Comparison of ENCODE assay signal across 20 cellular contexts in genomic region chr2:203252851-203253250, GRCh38.
"Had no signal": no experiment of that assay in that cellular context is flagged by ENCODE, and none has a peak within 500 bp of the region (broad histone marks: within the 10 kb centered on the region; RNA-seq: fewer than 3 reads in every experiment).

No MANE protein-coding gene starts in this region.

- H3K27me3 ChIP-seq: pancreas, right atrium auricular region, spleen, upper lobe of left lung had no signal

- H3K27ac ChIP-seq: pancreas, psoas muscle, right atrium auricular region, spleen, upper lobe of left lung had no signal

- H3K4me1 ChIP-seq: pancreas, psoas muscle, right atrium auricular region, spleen, upper lobe of left lung had no signal

- FAIRE-seq: endometrium, pancreas had no signal

- DNase-seq: activated CD4-positive, alpha-beta T cell treated with anti-CD3 and anti-CD28 coated beads for 48 hours; activated CD4-positive, CD25-positive, alpha-beta regulatory T cell; activated CD8-positive, alpha-beta memory T cell treated with anti-CD3 and anti-CD28 coated beads for 24 hours; activated gamma-delta T cell treated with Interleukin-2 at 50 U/mL for 16 hours; cortex of kidney; erythroblast; foreskin fibroblast; naive thymus-derived CD8-positive, alpha-beta T cell; pancreas; psoas muscle; spleen; stimulated activated CD4-positive, alpha-beta T cell treated with anti-CD3 and anti-CD28 coated beads, Interleukin-4, amount 100 ng/mL, for 1 hour; stimulated activated naive CD4-positive, alpha-beta T cell treated with Interleukin-2 at 50 U/mL for 16 hours; upper lobe of left lung had no signal

- H3K9me3 Mint-ChIP-seq: T-helper 1 cell treated with Interleukin-12 subunit alpha and Interleukin-12 subunit beta and Interleukin-4 antibody, amounts not matched to agents 30 μg/mL and 1 μg/mL, for 36 hours had no signal

- H3K27ac Mint-ChIP-seq: activated naive CD8-positive, alpha-beta T cell; T-helper 1 cell treated with Interleukin-12 subunit alpha and Interleukin-12 subunit beta and Interleukin-4 antibody, amounts not matched to agents 30 μg/mL and 1 μg/mL, for 36 hours had no signal

- H3K27me3 Mint-ChIP-seq: activated naive CD8-positive, alpha-beta T cell; naive thymus-derived CD8-positive, alpha-beta T cell had no signal

- H3K4me3 ChIP-seq: lung, pancreas, psoas muscle, right atrium auricular region, spleen, upper lobe of left lung had no signal

- H3K4me3 Mint-ChIP-seq: activated naive CD8-positive, alpha-beta T cell; T-helper 1 cell treated with Interleukin-12 subunit alpha and Interleukin-12 subunit beta and Interleukin-4 antibody, amounts not matched to agents 30 μg/mL and 1 μg/mL, for 36 hours had no signal

- H3K9me3 ChIP-seq: pancreas, psoas muscle, right atrium auricular region, upper lobe of left lung had no signal

- ATAC-seq: left lobe of liver; naive thymus-derived CD8-positive, alpha-beta T cell; pancreas; psoas muscle had no signal
